ENCODE assay signal across 8 cellular contexts in genomic region chr22:50524664-50525103, GRCh38. TPM values are rescaled to one million over a fixed set of nuclear protein-coding genes. Genes with fewer than 3 reads are reported as not detected.
DNase-seq lines count a peak whose midpoint lies in the region; ATAC-seq, FAIRE-seq and TF ChIP-seq lines count a peak whose summit lies in the region.

No MANE protein-coding gene starts in this region.

- peak overlapping the region; percentile 94 for H3K27ac ChIP-seq in BLaER1
- H3K27ac ChIP-seq in muscle layer of colon (ENCODE audit: low read depth, low read length): peak overlapping the region; percentile 88

- H3K9me3 ChIP-seq in BLaER1 (peaks cover 5% of the 10 kb centered on the region), muscle layer of colon (ENCODE audit: low read length) (no peaks in the 10 kb centered on the region)

- no peak for ATAC-seq in GM18520 (IDR thresholded peaks at IDR 0.05; ENCODE audit: unreplicated experiment)

- H3K4me1 ChIP-seq in BLaER1 (peaks cover 38% of the 10 kb centered on the region), muscle layer of colon (ENCODE audit: insufficient read depth, low read length) (peaks cover 12% of the 10 kb centered on the region)

- no peak for DNase-seq in Jurkat, Clone E6-1 (ENCODE audit: low read depth, low spot score)
- DNase-seq in bronchial epithelial cell (ENCODE audit: low read depth): no peak
- no peak for DNase-seq in EL
- DNase-seq in NCI-H187 (lab: John Stamatoyannopoulos, UW): no peak
- DNase-seq in H4 (ENCODE audit: low spot score): no peak

- H3K9ac ChIP-seq in BLaER1 (peak overlapping the region; percentile 88), muscle layer of colon (ENCODE audit: low read length) (peak overlapping the region; percentile 68)

- H3K27me3 ChIP-seq in BLaER1: peaks cover 19% of the 10 kb centered on the region
- no peaks in the 10 kb centered on the region for H3K27me3 ChIP-seq in bronchial epithelial cell (ENCODE audit: control insufficient read depth, insufficient read depth, low read length)
- H3K27me3 ChIP-seq in muscle layer of colon (ENCODE audit: control insufficient read depth in 1 of 2, insufficient read depth in 2 of 2, low read length in 2 of 2): peaks cover 0 to 8% of the 10 kb centered on the region in 2 donors

- H3K4me2 ChIP-seq in BLaER1: peak overlapping the region; percentile 94

- peaks cover 45% of the 10 kb centered on the region for H3K36me3 ChIP-seq in BLaER1
- peaks cover 18% of the 10 kb centered on the region for H3K36me3 ChIP-seq in bronchial epithelial cell (ENCODE audit: control insufficient read depth, insufficient read depth, low read length)
- peaks cover 34% of the 10 kb centered on the region for H3K36me3 ChIP-seq in muscle layer of colon (ENCODE audit: insufficient read depth, low read length)

- H3K4me3 ChIP-seq in BLaER1: peak overlapping the region; percentile 80
- peak overlapping the region; percentile 71 for H3K4me3 ChIP-seq in Jurkat, Clone E6-1 (ENCODE audit: low read length)
- H3K4me3 ChIP-seq in bronchial epithelial cell (ENCODE audit: low read depth, low read length): peak overlapping the region; percentile 79
- H3K4me3 ChIP-seq in muscle layer of colon (ENCODE audit: low read depth in 1 of 2, low read length in 2 of 2): peak overlapping the region; percentile 65 to 94

- FAIRE-seq in bronchial epithelial cell (lab: Jason Lieb, UNC): no peak

- H4K20me1 ChIP-seq in BLaER1: peaks cover 36% of the 10 kb centered on the region

- no peak for TF ChIP-seq CTCF in bronchial epithelial cell (IDR thresholded peaks at IDR 0.05; ENCODE audit: insufficient read depth, low read length, severe bottlenecking)

RNA-seq across cellular contexts. Expression of gene SCO2, which starts 0.7 kb away (rescaled TPM):
- 5.8 TPM for polyA plus RNA-seq in Jurkat, Clone E6-1 (2012; ENCODE audit: insufficient read depth, insufficient read length)
- 2.0 and 2.1 TPM in 2 replicates for total RNA-seq in bronchial epithelial cell
- total RNA-seq in H4 (2014; rRNA removed; shearing (Covaris generic)): 1.3 and 11.9 TPM in 2 replicates

RNA-seq across cellular contexts. Expression of gene TYMP, which starts 5.1 kb away (rescaled TPM):
- polyA plus RNA-seq in Jurkat, Clone E6-1 (2012; ENCODE audit: insufficient read depth, insufficient read length): 1.4 TPM
- total RNA-seq in bronchial epithelial cell: 56.6 and 126 TPM in 2 replicates
- total RNA-seq in H4 (2014; rRNA removed; shearing (Covaris generic)): 0.39 and 0.68 TPM in 2 replicates

RNA-seq across cellular contexts. Expression of gene NCAPH2, which starts 16.7 kb away (rescaled TPM):
- polyA plus RNA-seq in Jurkat, Clone E6-1 (2012; ENCODE audit: insufficient read depth, insufficient read length): 86.5 TPM
- 28.3 and 44.2 TPM in 2 replicates for total RNA-seq in bronchial epithelial cell
- 39.0 and 76.8 TPM in 2 replicates for total RNA-seq in H4 (2014; rRNA removed; shearing (Covaris generic))

RNA-seq across cellular contexts. Expression of gene LMF2, which starts 17.2 kb away (rescaled TPM):
- 41.7 TPM for polyA plus RNA-seq in Jurkat, Clone E6-1 (2012; ENCODE audit: insufficient read depth, insufficient read length)
- total RNA-seq in bronchial epithelial cell: 10.3 and 12.7 TPM in 2 replicates
- 8.6 and 9.4 TPM in 2 replicates for total RNA-seq in H4 (2014; rRNA removed; shearing (Covaris generic))

RNA-seq across cellular contexts. Expression of gene KLHDC7B, which starts 21.0 kb away (rescaled TPM):
- not detected for polyA plus RNA-seq in Jurkat, Clone E6-1 (2012; ENCODE audit: insufficient read depth, insufficient read length)
- 0.26 TPM in 2 replicates for total RNA-seq in bronchial epithelial cell
- 0.18 and 0.48 TPM in 2 replicates for total RNA-seq in H4 (2014; rRNA removed; shearing (Covaris generic))

Comparison
In these comparisons a context has a peak if more than half of its experiments do, and no peak if none do; other contexts are left out.
1. RNA of gene TYMP, which starts 5.1 kb away (total RNA-seq): 56.6 to 126 TPM in bronchial epithelial cell; 0.39 to 0.68 TPM in H4; every median in the first group is over 10 times any median in the second.
2. Peak in every context shown above with its lines, with median percentiles within 50 percentile points of each other: H3K4me3 ChIP-seq.